14 cellular contexts compared by ENCODE assay signal in genomic region chr20:32111763-32112162, GRCh38. TPM values are rescaled to one million over a fixed set of nuclear protein-coding genes. Genes with fewer than 3 reads are reported as not detected.
A peak's percentile ranks its signal among the peaks of the same experiment; 100 is the strongest.
DNase-seq lines count a peak whose midpoint lies in the region; ATAC-seq and TF ChIP-seq lines count a peak whose summit lies in the region.
"Had no signal": no experiment of that assay in that cellular context is flagged by ENCODE, and none has a peak within 500 bp of the region (broad histone marks: within the 10 kb centered on the region; RNA-seq: fewer than 3 reads in every experiment).

No MANE protein-coding gene starts in this region.

- TF ChIP-seq POLR2A in vagina (IDR thresholded peaks at IDR 0.05) = no peak

- no peaks in the 10 kb centered on the region for H3K27me3 Mint-ChIP-seq in CD8-positive, alpha-beta memory T cell
- H3K27me3 Mint-ChIP-seq in activated CD8-positive, alpha-beta T cell treated with anti-CD3 and anti-CD28 coated beads for 36 hours = no peaks in the 10 kb centered on the region

- H3K9me3 ChIP-seq in CD8-positive, alpha-beta memory T cell (ENCODE audit: low read length) = no peaks in the 10 kb centered on the region
- H3K9me3 ChIP-seq in muscle layer of duodenum (ENCODE audit: control insufficient read depth in 1 of 2, low read length in 2 of 2) = no peaks in the 10 kb centered on the region
- no peaks in the 10 kb centered on the region for H3K9me3 ChIP-seq in vagina
- H3K9me3 ChIP-seq: heart left ventricle had no signal

- H3K36me3 Mint-ChIP-seq in CD8-positive, alpha-beta memory T cell = peaks cover 0 to 33% (median 2%) of the 10 kb centered on the region in 3 donors
- peaks cover 24% of the 10 kb centered on the region for H3K36me3 Mint-ChIP-seq in activated CD8-positive, alpha-beta T cell treated with anti-CD3 and anti-CD28 coated beads for 36 hours (ENCODE audit: low read depth)

- H3K9me3 Mint-ChIP-seq in CD8-positive, alpha-beta memory T cell = no peaks in the 10 kb centered on the region
- H3K9me3 Mint-ChIP-seq in activated CD8-positive, alpha-beta T cell treated with anti-CD3 and anti-CD28 coated beads for 36 hours = no peaks in the 10 kb centered on the region

- no peaks in the 10 kb centered on the region for H3K27me3 ChIP-seq in CD8-positive, alpha-beta memory T cell (ENCODE audit: insufficient read depth, low read length, poor library complexity, severe bottlenecking)
- H3K27me3 ChIP-seq in muscle layer of duodenum (ENCODE audit: low read depth, low read length) = no peaks in the 10 kb centered on the region
- no peaks in the 10 kb centered on the region for H3K27me3 ChIP-seq in vagina
- H3K27me3 ChIP-seq: heart left ventricle had no signal

- H3K4me3 ChIP-seq in CD8-positive, alpha-beta memory T cell (ENCODE audit: low read length) = no peak overlapping the region
- H3K4me3 ChIP-seq in muscle layer of duodenum (ENCODE audit: low read depth in 1 of 2, low read length in 2 of 2) (no peak overlapping the region), vagina (no peak overlapping the region)
- H3K4me3 ChIP-seq: heart left ventricle had no signal

- ATAC-seq in activated CD8-positive, alpha-beta T cell treated with anti-CD3 and anti-CD28 coated beads for 36 hours = no peak
- no peak for ATAC-seq in activated CD4-positive, CD25-positive, alpha-beta regulatory T cell treated with anti-CD3 and anti-CD28 coated beads, Interleukin-2, amount 50 U/mL, for 24 hours

- DNase-seq in AML-193 (lab: John Stamatoyannopoulos, UW) (peak; percentile 27 to 31), NCI-H345 (lab: John Stamatoyannopoulos, UW) (no peak), vagina (ENCODE audit: extremely low spot score in 2 of 2) (no peak)
- no peak for DNase-seq in CD8-positive, alpha-beta memory T cell
- no peak for DNase-seq in activated CD8-positive, alpha-beta T cell treated with anti-CD3 and anti-CD28 coated beads for 36 hours
- DNase-seq in activated CD4-positive, CD25-positive, alpha-beta regulatory T cell treated with anti-CD3 and anti-CD28 coated beads, Interleukin-2, amount 50 U/mL, for 72 hours = no peak
- DNase-seq: heart left ventricle; NCI-H2171 treated with DMSO at 0.1 percent for 48 hours; posterior cingulate gyrus; stimulated activated CD4-positive, alpha-beta T cell treated with anti-CD3 and anti-CD28 coated beads, Interleukin-2, amount 100 ng/mL, for 24 hours; stimulated activated naive CD4-positive, alpha-beta T cell had no signal

- H3K36me3 ChIP-seq in CD8-positive, alpha-beta memory T cell (ENCODE audit: insufficient read depth, low read length) = no peaks in the 10 kb centered on the region
- H3K36me3 ChIP-seq in muscle layer of duodenum (ENCODE audit: control insufficient read depth in 1 of 2, insufficient read depth in 2 of 2, low read length in 2 of 2) (peaks cover 0 to 11% of the 10 kb centered on the region in 2 donors), vagina (no peaks in the 10 kb centered on the region)

- TF ChIP-seq CTCF in activated CD8-positive, alpha-beta T cell treated with anti-CD3 and anti-CD28 coated beads for 36 hours (IDR thresholded peaks at IDR 0.05) = no peak
- TF ChIP-seq CTCF in vagina (IDR thresholded peaks at IDR 0.05) = no peak

- peak overlapping the region; percentile 4 to 97 (median 54) for H3K4me3 Mint-ChIP-seq in CD8-positive, alpha-beta memory T cell
- H3K4me3 Mint-ChIP-seq in activated CD8-positive, alpha-beta T cell treated with anti-CD3 and anti-CD28 coated beads for 36 hours = no peak overlapping the region

- H3K4me1 ChIP-seq in CD8-positive, alpha-beta memory T cell (ENCODE audit: insufficient read depth, low read length) = peaks cover 14% of the 10 kb centered on the region
- peaks cover 17 to 40% of the 10 kb centered on the region in 2 donors for H3K4me1 ChIP-seq in muscle layer of duodenum (ENCODE audit: control insufficient read depth in 1 of 2, insufficient read depth in 2 of 2, low read length in 2 of 2)
- peaks cover 51% of the 10 kb centered on the region for H3K4me1 ChIP-seq in vagina

- POLR2A ChIA-PET in CD8-positive, alpha-beta memory T cell (lab: Charles Lee) = no interaction called here
- POLR2A ChIA-PET in activated CD8-positive, alpha-beta T cell treated with anti-CD3 and anti-CD28 coated beads for 36 hours (lab: Charles Lee) = interaction anchor here (1.0 to 1.4 kb wide), 3 partner anchors 8 to 91 kb away, joined by 3 read pairs; no protein-coding TSS in a partner anchor

- intact Hi-C loops in activated CD8-positive, alpha-beta T cell treated with anti-CD3 and anti-CD28 coated beads for 36 hours (cut with micrococcal nuclease) = no loop called here
- intact Hi-C loops in vagina (cut with DNase I) = no loop called here

- peak overlapping the region in 6 of 8 donors; percentile 32 to 93 (median 63) for H3K27ac Mint-ChIP-seq in CD8-positive, alpha-beta memory T cell
- H3K27ac Mint-ChIP-seq in activated CD8-positive, alpha-beta T cell treated with anti-CD3 and anti-CD28 coated beads for 36 hours = peak overlapping the region; percentile 40

- peaks cover 51 to 62% (median 53%) of the 10 kb centered on the region in 3 donors for H3K4me1 Mint-ChIP-seq in CD8-positive, alpha-beta memory T cell
- H3K4me1 Mint-ChIP-seq in activated CD8-positive, alpha-beta T cell treated with anti-CD3 and anti-CD28 coated beads for 36 hours (ENCODE audit: low read depth) = peaks cover 55% of the 10 kb centered on the region

- no peak overlapping the region for H3K27ac ChIP-seq in CD8-positive, alpha-beta memory T cell (ENCODE audit: low read depth, low read length)
- H3K27ac ChIP-seq in muscle layer of duodenum (ENCODE audit: low read length) (peak overlapping the region; percentile 45), vagina (no peak overlapping the region)
- H3K27ac ChIP-seq: C4-2B had no signal

- CTCF ChIA-PET in CD8-positive, alpha-beta memory T cell (lab: Charles Lee) = no interaction called here
- CTCF ChIA-PET in activated CD8-positive, alpha-beta T cell treated with anti-CD3 and anti-CD28 coated beads for 36 hours (lab: Charles Lee) = no interaction called here

RNA-seq across cellular contexts. Expression of gene TM9SF4, which starts 2.2 kb away (rescaled TPM):
- total RNA-seq in CD8-positive, alpha-beta memory T cell = 10 to 100 TPM; 48.0 to 49.8 TPM
- polyA plus RNA-seq in CD8-positive, alpha-beta memory T cell = 44.0 TPM
- total RNA-seq in activated CD8-positive, alpha-beta T cell treated with anti-CD3 and anti-CD28 coated beads for 36 hours = 10 to 100 TPM; 36.5 to 39.5 TPM
- 32.2 TPM for total RNA-seq in vagina

RNA-seq across cellular contexts. Expression of gene HCK, which starts 59.7 kb away (rescaled TPM):
- total RNA-seq in CD8-positive, alpha-beta memory T cell = under 1 TPM; 0.28 to 0.53 TPM
- polyA plus RNA-seq in CD8-positive, alpha-beta memory T cell = not detected
- total RNA-seq in activated CD8-positive, alpha-beta T cell treated with anti-CD3 and anti-CD28 coated beads for 36 hours = not detected
- 10.1 TPM for total RNA-seq in vagina

Comparison
In these comparisons a context has a peak if more than half of its experiments do, and no peak if none do; other contexts are left out.
1. DNase-seq: peak in AML-193 (2 of 2); none in CD8-positive, alpha-beta memory T cell (0 of 5), activated CD8-positive, alpha-beta T cell treated with anti-CD3 and anti-CD28 coated beads for 36 hours (single experiment), NCI-H345 (single experiment), activated CD4-positive, CD25-positive, alpha-beta regulatory T cell treated with anti-CD3 and anti-CD28 coated beads, Interleukin-2, amount 50 U/mL, for 72 hours (single experiment) and vagina (0 of 2).